Comparison of ENCODE assay signal across 19 cellular contexts in the genomic region with DNA sequence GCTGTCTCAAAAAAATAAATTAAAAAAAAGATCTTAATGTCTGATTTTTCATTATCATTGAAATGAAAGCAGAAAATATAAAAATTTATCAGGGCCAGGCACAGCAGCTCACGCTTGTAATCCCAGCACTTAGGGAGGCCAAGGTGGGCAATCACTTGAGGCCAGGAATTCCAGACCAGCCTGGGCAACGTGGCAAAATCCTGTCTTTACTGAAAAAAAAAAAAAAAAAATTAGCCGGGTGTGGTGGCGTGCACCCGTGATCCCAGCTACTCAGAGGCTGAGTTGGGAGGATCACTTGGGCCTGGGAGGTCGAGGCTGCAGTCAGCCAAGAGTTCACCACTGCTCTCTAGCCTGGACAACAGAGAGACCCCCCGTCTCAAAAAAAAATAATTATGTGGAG.
"Had no signal": no experiment of that assay in that cellular context is flagged by ENCODE, and none has a peak within 500 bp of the region (broad histone marks: within the 10 kb centered on the region; RNA-seq: fewer than 3 reads in every experiment).

No MANE protein-coding gene starts in this region.

- H3K4me3 Mint-ChIP-seq: endodermal cell, natural killer cell had no signal

- H3K27me3 ChIP-seq: gastrocnemius medialis, ovary, spleen, stomach, testis, transverse colon had no signal

- H3K4me1 Mint-ChIP-seq: endodermal cell, natural killer cell had no signal

- DNase-seq: effector CD8-positive, alpha-beta T cell; foreskin fibroblast; gastrocnemius medialis; left ventricle myocardium superior; lower lobe of right lung; natural killer cell; occipital lobe; psoas muscle; right cardiac atrium; spleen; stimulated activated naive CD4-positive, alpha-beta T cell treated with Interleukin-2 at 50 U/mL for 16 hours; stomach; testis; transverse colon had no signal

- H3K4me3 ChIP-seq: gastrocnemius medialis, lower lobe of right lung, ovary, psoas muscle, skin epidermis, spleen, stomach, testis, transverse colon had no signal

- H3K9me3 Mint-ChIP-seq: endodermal cell, natural killer cell had no signal

- H3K27ac Mint-ChIP-seq: endodermal cell, natural killer cell had no signal

- H3K27ac ChIP-seq: epithelial cell of prostate, gastrocnemius medialis, lower lobe of right lung, ovary, psoas muscle, skin epidermis, spleen, stomach, testis, transverse colon had no signal

- H3K36me3 Mint-ChIP-seq: natural killer cell had no signal

- ATAC-seq: esophagus mucosa, gastrocnemius medialis, left ventricle myocardium superior, lower lobe of right lung, natural killer cell, psoas muscle, right cardiac atrium had no signal

- H3K36me3 ChIP-seq: gastrocnemius medialis, lower lobe of right lung, ovary, spleen, stomach, transverse colon had no signal

- H3K9me3 ChIP-seq: gastrocnemius medialis, lower lobe of right lung, ovary, psoas muscle, spleen, stomach, testis, transverse colon had no signal

- H3K4me1 ChIP-seq: spleen, testis had no signal
